In genomic region chr6:100163035-100163434, GRCh38 we compare ENCODE assay signal across 30 cellular contexts.
"Had no signal": no experiment of that assay in that cellular context is flagged by ENCODE, and none has a peak within 500 bp of the region (broad histone marks: within the 10 kb centered on the region; RNA-seq: fewer than 3 reads in every experiment).

No MANE protein-coding gene starts in this region.

- H3K36me3 Mint-ChIP-seq: activated naive CD4-positive, alpha-beta T cell treated with anti-CD3 and anti-CD28 coated beads, Interleukin-2, amount 50 U/mL, for 24 hours; immature natural killer cell; mesothelial cell of epicardium; naive B cell had no signal

- H3K9me3 Mint-ChIP-seq: activated CD8-positive, alpha-beta T cell treated with anti-CD3 and anti-CD28 coated beads for 36 hours; activated naive CD4-positive, alpha-beta T cell treated with anti-CD3 and anti-CD28 coated beads, Interleukin-2, amount 50 U/mL, for 24 hours; activated naive CD8-positive, alpha-beta T cell treated with anti-CD3 and anti-CD28 coated beads, Interleukin-2, amount 50 U/mL, for 24 hours; activated T-cell treated with anti-CD3 and anti-CD28 coated beads, Interleukin-2, amount 50 U/mL, for 4 hours; activated T-helper 17 cell treated with anti-CD3 and anti-CD28 coated beads, Interleukin-2, amount 50 U/mL, for 72 hours; mesothelial cell of epicardium; nephron progenitor cell had no signal

- H3K4me3 ChIP-seq: heart right ventricle, ovary, skin epidermis, thoracic aorta had no signal

- H3K27me3 ChIP-seq: neutrophil, ovary had no signal

- H3K27ac Mint-ChIP-seq: activated CD8-positive, alpha-beta T cell treated with anti-CD3 and anti-CD28 coated beads for 36 hours; activated naive CD4-positive, alpha-beta T cell treated with anti-CD3 and anti-CD28 coated beads, Interleukin-2, amount 50 U/mL, for 24 hours; activated naive CD8-positive, alpha-beta T cell treated with anti-CD3 and anti-CD28 coated beads, Interleukin-2, amount 50 U/mL, for 24 hours; activated T-helper 17 cell treated with anti-CD3 and anti-CD28 coated beads, Interleukin-2, amount 50 U/mL, for 72 hours; immature natural killer cell; mesothelial cell of epicardium; naive B cell; nephron progenitor cell; progenitor cell of endocrine pancreas had no signal

- H3K4me3 Mint-ChIP-seq: activated CD8-positive, alpha-beta T cell treated with anti-CD3 and anti-CD28 coated beads for 36 hours; activated naive CD4-positive, alpha-beta T cell treated with anti-CD3 and anti-CD28 coated beads, Interleukin-2, amount 50 U/mL, for 24 hours; activated naive CD8-positive, alpha-beta T cell treated with anti-CD3 and anti-CD28 coated beads, Interleukin-2, amount 50 U/mL, for 24 hours; activated T-cell treated with anti-CD3 and anti-CD28 coated beads, Interleukin-2, amount 50 U/mL, for 4 hours; activated T-helper 17 cell treated with anti-CD3 and anti-CD28 coated beads, Interleukin-2, amount 50 U/mL, for 72 hours; immature natural killer cell; mesothelial cell of epicardium; naive B cell; nephron progenitor cell had no signal

- FAIRE-seq: kidney, urothelium cell line had no signal

- H3K4me1 Mint-ChIP-seq: activated naive CD4-positive, alpha-beta T cell treated with anti-CD3 and anti-CD28 coated beads, Interleukin-2, amount 50 U/mL, for 24 hours; activated naive CD8-positive, alpha-beta T cell treated with anti-CD3 and anti-CD28 coated beads, Interleukin-2, amount 50 U/mL, for 24 hours; activated T-helper 17 cell treated with anti-CD3 and anti-CD28 coated beads, Interleukin-2, amount 50 U/mL, for 72 hours; immature natural killer cell; naive B cell had no signal

- DNase-seq: activated CD4-positive, alpha-beta T cell treated with anti-CD3 and anti-CD28 coated beads for 1 hour; activated CD4-positive, alpha-beta T cell treated with anti-CD3 and anti-CD28 coated beads, Interleukin-2, amount 50 U/mL, for 1 hour; activated CD8-positive, alpha-beta T cell treated with anti-CD3 and anti-CD28 coated beads for 36 hours; activated naive CD8-positive, alpha-beta T cell treated with anti-CD3 and anti-CD28 coated beads, Interleukin-2, amount 50 U/mL, for 24 hours; activated T-cell treated with anti-CD3 and anti-CD28 coated beads, Interleukin-2, amount 50 U/mL, for 4 hours; amygdala; caudate nucleus; cortex of kidney; foreskin fibroblast; heart right ventricle; immature natural killer cell; kidney; left colon; naive B cell; nephron progenitor cell; ovary; stimulated activated CD4-positive, alpha-beta T cell treated with anti-CD3 and anti-CD28 coated beads, Interleukin-12 subunit alpha, Interleukin-12 subunit beta, amount 100 ng/mL, for 4 hours; stimulated activated CD4-positive, alpha-beta T cell treated with anti-CD3 and anti-CD28 coated beads, Interleukin-4, amount 100 ng/mL, for 1 hour; stimulated activated naive CD8-positive, alpha-beta T cell treated with anti-CD3 and anti-CD28 coated beads, Interleukin-15, Interleukin-2, amounts not matched to agents 100 U/mL and 50 U/mL, for 24 hours; trophoblast cell had no signal

- H3K27ac ChIP-seq: heart right ventricle, neutrophil, ovary, skin epidermis, thoracic aorta had no signal

- ATAC-seq: activated CD8-positive, alpha-beta T cell treated with anti-CD3 and anti-CD28 coated beads for 36 hours; activated naive CD8-positive, alpha-beta T cell treated with anti-CD3 and anti-CD28 coated beads, Interleukin-2, amount 50 U/mL, for 24 hours; activated T-cell treated with anti-CD3 and anti-CD28 coated beads, Interleukin-2, amount 50 U/mL, for 4 hours; activated T-helper 17 cell treated with anti-CD3 and anti-CD28 coated beads, Interleukin-2, amount 50 U/mL, for 72 hours; esophagus mucosa; heart right ventricle; left colon; sciatic nerve; stimulated activated naive CD8-positive, alpha-beta T cell treated with anti-CD3 and anti-CD28 coated beads, Interleukin-15, Interleukin-2, amounts not matched to agents 100 U/mL and 50 U/mL, for 24 hours had no signal

- H3K36me3 ChIP-seq: heart right ventricle, neutrophil, ovary, thoracic aorta had no signal

- H3K9me3 ChIP-seq: heart right ventricle, neutrophil, ovary, thoracic aorta had no signal

- H3K4me1 ChIP-seq: heart right ventricle had no signal

- H3K27me3 Mint-ChIP-seq: activated naive CD8-positive, alpha-beta T cell treated with anti-CD3 and anti-CD28 coated beads, Interleukin-2, amount 50 U/mL, for 24 hours; progenitor cell of endocrine pancreas had no signal
